In genomic region chr13:111620586-111620985, GRCh38 we compare ENCODE assay signal across 22 cellular contexts.
"Had no signal": no experiment of that assay in that cellular context is flagged by ENCODE, and none has a peak within 500 bp of the region (broad histone marks: within the 10 kb centered on the region; RNA-seq: fewer than 3 reads in every experiment).

No MANE protein-coding gene starts in this region.

- ATAC-seq: body of pancreas, T-helper 17 cell, WTC11 had no signal

- H3K9me3 ChIP-seq: ascending aorta, body of pancreas, MG63 had no signal

- H3K27ac Mint-ChIP-seq: activated CD4-positive, alpha-beta T cell treated with anti-CD3 and anti-CD28 coated beads, Interleukin-2, amount 10 ng/mL, durations not matched to agents 24 days and 14 days; activated naive CD4-positive, alpha-beta T cell treated with anti-CD3 and anti-CD28 coated beads, Interleukin-2, amount 50 U/mL, for 24 hours; activated T-helper 2 cell treated with anti-CD3 and anti-CD28 coated beads, Interferon-gamma antibody, Interleukin-2, Interleukin-4, amounts not matched to agents 10 μg/mL and 5 μg/mL and 100 μg/mL, durations not matched to agents 14 hours and 24 hours and 36 hours; T-helper 17 cell; WTC11 had no signal

- H3K4me1 ChIP-seq: ascending aorta, body of pancreas had no signal

- H3K9me3 Mint-ChIP-seq: activated CD4-positive, alpha-beta T cell treated with anti-CD3 and anti-CD28 coated beads, Interleukin-2, amount 10 ng/mL, durations not matched to agents 24 days and 14 days; activated naive CD4-positive, alpha-beta T cell treated with anti-CD3 and anti-CD28 coated beads, Interleukin-2, amount 50 U/mL, for 24 hours; activated T-helper 2 cell treated with anti-CD3 and anti-CD28 coated beads, Interferon-gamma antibody, Interleukin-2, Interleukin-4, amounts not matched to agents 10 μg/mL and 5 μg/mL and 100 μg/mL, durations not matched to agents 14 hours and 24 hours and 36 hours had no signal

- H3K27ac ChIP-seq: ascending aorta, body of pancreas had no signal

- H3K4me1 Mint-ChIP-seq: activated CD4-positive, alpha-beta T cell treated with anti-CD3 and anti-CD28 coated beads, Interleukin-2, amount 10 ng/mL, durations not matched to agents 24 days and 14 days; activated naive CD4-positive, alpha-beta T cell treated with anti-CD3 and anti-CD28 coated beads, Interleukin-2, amount 50 U/mL, for 24 hours; WTC11 had no signal

- H3K4me3 Mint-ChIP-seq: activated CD4-positive, alpha-beta T cell treated with anti-CD3 and anti-CD28 coated beads, Interleukin-2, amount 10 ng/mL, durations not matched to agents 24 days and 14 days; activated naive CD4-positive, alpha-beta T cell treated with anti-CD3 and anti-CD28 coated beads, Interleukin-2, amount 50 U/mL, for 24 hours; T-helper 17 cell; WTC11 had no signal

- DNase-seq: activated CD4-positive, alpha-beta T cell treated with anti-CD3 and anti-CD28 coated beads, Interleukin-2, amount 10 ng/mL, durations not matched to agents 24 days and 14 days; activated CD4-positive, alpha-beta T cell treated with anti-CD3 and anti-CD28 coated beads, Interleukin-2, amount 50 U/mL, for 48 hours; activated CD4-positive, CD25-positive, alpha-beta regulatory T cell treated with anti-CD3 and anti-CD28 coated beads, Interleukin-2, amount 50 U/mL, for 72 hours; activated gamma-delta T cell treated with Interleukin-2 at 50 U/mL for 16 hours; activated T-cell treated with anti-CD3 and anti-CD28 coated beads for 4 hours; activated T-cell treated with anti-CD3 and anti-CD28 coated beads, Interleukin-2, amount 50 U/mL, for 48 hours; body of pancreas; central memory CD4-positive, alpha-beta T cell; MG63; MV-4-11; NCI-H1092 treated with DMSO at 0.1 percent for 48 hours; NCI-H1436; NCI-H1694 treated with DMSO at 0.1 percent for 48 hours; NCI-H2029 treated with DMSO at 0.1 percent for 48 hours; NCI-H510A treated with DMSO at 0.1 percent for 48 hours; SHP77 treated with DMSO at 0.1 percent for 48 hours; T-helper 17 cell; T-helper 9 cell had no signal

- H3K27me3 Mint-ChIP-seq: activated CD4-positive, alpha-beta T cell treated with anti-CD3 and anti-CD28 coated beads, Interleukin-2, amount 10 ng/mL, durations not matched to agents 24 days and 14 days had no signal

- H3K4me3 ChIP-seq: ascending aorta, body of pancreas, MG63 had no signal

- H3K27me3 ChIP-seq: ascending aorta, body of pancreas, MG63 had no signal

- H3K36me3 ChIP-seq: ascending aorta, MG63 had no signal
